In genomic region chr3:13385373-13385965, GRCh38 we compare ENCODE assay signal across 17 cellular contexts. TPM values are rescaled to one million over a fixed set of nuclear protein-coding genes. Genes with fewer than 3 reads are reported as not detected.
DNase-seq lines count a peak whose midpoint lies in the region; ATAC-seq, FAIRE-seq and TF ChIP-seq lines count a peak whose summit lies in the region.
"Had no signal": no experiment of that assay in that cellular context is flagged by ENCODE, and none has a peak within 500 bp of the region (broad histone marks: within the 10 kb centered on the region; RNA-seq: fewer than 3 reads in every experiment).

No MANE protein-coding gene starts in this region.

- H3K4me3 Mint-ChIP-seq in CD8-positive, alpha-beta T cell = no peak overlapping the region
- H3K4me3 Mint-ChIP-seq: activated CD4-positive, alpha-beta T cell treated with anti-CD3 and anti-CD28 coated beads, Interleukin-2, amount 10 ng/mL, durations not matched to agents 7 days and 5 days had no signal

- TF ChIP-seq POLR2A in stomach (IDR thresholded peaks at IDR 0.05) (no peak), uterus (IDR thresholded peaks at IDR 0.05) (no peak)

- H3K9me3 Mint-ChIP-seq in CD8-positive, alpha-beta T cell = no peaks in the 10 kb centered on the region
- H3K9me3 Mint-ChIP-seq: activated CD4-positive, alpha-beta T cell treated with anti-CD3 and anti-CD28 coated beads, Interleukin-2, amount 10 ng/mL, durations not matched to agents 7 days and 5 days had no signal

- no peak for TF ChIP-seq CTCF in CD8-positive, alpha-beta T cell (IDR thresholded peaks at IDR 0.05)
- no peak for TF ChIP-seq CTCF in bronchial epithelial cell (IDR thresholded peaks at IDR 0.05; ENCODE audit: insufficient read depth, low read length, severe bottlenecking)
- no peak for TF ChIP-seq CTCF in stomach (IDR thresholded peaks at IDR 0.05)
- no peak for TF ChIP-seq CTCF in uterus (IDR thresholded peaks at IDR 0.05)

- TF ChIP-seq EP300 in stomach (IDR thresholded peaks at IDR 0.05) = no peak

- FAIRE-seq in bronchial epithelial cell (lab: Jason Lieb, UNC) = peak; percentile 62

- H3K36me3 Mint-ChIP-seq in CD8-positive, alpha-beta T cell = peaks cover 94% of the 10 kb centered on the region

- POLR2A ChIA-PET in CD8-positive, alpha-beta T cell (lab: Charles Lee) = no interaction called here

- H3K27me3 Mint-ChIP-seq in CD8-positive, alpha-beta T cell (ENCODE audit: low read depth) = no peaks in the 10 kb centered on the region
- H3K27me3 Mint-ChIP-seq: activated CD4-positive, alpha-beta T cell treated with anti-CD3 and anti-CD28 coated beads, Interleukin-2, amount 10 ng/mL, durations not matched to agents 7 days and 5 days had no signal

- H3K27me3 ChIP-seq in CD8-positive, alpha-beta T cell (ENCODE audit: insufficient read depth, low read length) = no peaks in the 10 kb centered on the region
- no peaks in the 10 kb centered on the region for H3K27me3 ChIP-seq in bronchial epithelial cell (ENCODE audit: control insufficient read depth, insufficient read depth, low read length)
- no peaks in the 10 kb centered on the region for H3K27me3 ChIP-seq in stomach
- H3K27me3 ChIP-seq in uterus = no peaks in the 10 kb centered on the region
- H3K27me3 ChIP-seq: cardiac muscle cell, gastrocnemius medialis had no signal

- H3K4me3 ChIP-seq in CD8-positive, alpha-beta T cell (ENCODE audit: low read depth, low read length) = no peak overlapping the region
- H3K4me3 ChIP-seq in bronchial epithelial cell (ENCODE audit: low read depth, low read length) (no peak overlapping the region), stomach (no peak overlapping the region), uterus (no peak overlapping the region)
- H3K4me3 ChIP-seq: cardiac muscle cell, gastrocnemius medialis, HAP-1, mucosa of descending colon, thoracic aorta had no signal

- WGBS in stomach, 5 donors = 44 to 89% (median 68%) methylated on average over 3 of the region's 3 CpGs

- no peak for ATAC-seq in CD8-positive, alpha-beta T cell
- ATAC-seq: gastrocnemius medialis, left cardiac atrium, mucosa of descending colon had no signal

- peak; percentile 74 for DNase-seq in Ammon's horn (ENCODE audit: low spot score)
- DNase-seq in CD8-positive, alpha-beta T cell = no peak
- no peak for DNase-seq in bronchial epithelial cell (ENCODE audit: low read depth)
- DNase-seq in midbrain (lab: John Stamatoyannopoulos, UW) = peak; percentile 52
- DNase-seq in HT-29 (ENCODE audit: low spot score) = no peak
- DNase-seq in stomach = no peak
- no peak for DNase-seq in uterus
- DNase-seq: activated CD4-positive, alpha-beta T cell treated with anti-CD3 and anti-CD28 coated beads, Interleukin-2, amount 10 ng/mL, durations not matched to agents 7 days and 5 days; gastrocnemius medialis; left cardiac atrium; mucosa of descending colon; MV-4-11; NCI-H2081 treated with DMSO at 0.1 percent for 48 hours had no signal

- peaks cover 32% of the 10 kb centered on the region for H3K4me1 Mint-ChIP-seq in CD8-positive, alpha-beta T cell (ENCODE audit: low read depth)

- H3K9me3 ChIP-seq in CD8-positive, alpha-beta T cell (ENCODE audit: low read length) = no peaks in the 10 kb centered on the region
- H3K9me3 ChIP-seq in stomach = no peaks in the 10 kb centered on the region
- no peaks in the 10 kb centered on the region for H3K9me3 ChIP-seq in uterus
- H3K9me3 ChIP-seq: gastrocnemius medialis, HAP-1, mucosa of descending colon, thoracic aorta had no signal

- H3K27ac Mint-ChIP-seq in CD8-positive, alpha-beta T cell = peak overlapping the region; percentile 88
- H3K27ac Mint-ChIP-seq: activated CD4-positive, alpha-beta T cell treated with anti-CD3 and anti-CD28 coated beads, Interleukin-2, amount 10 ng/mL, durations not matched to agents 7 days and 5 days had no signal

- H3K4me1 ChIP-seq in CD8-positive, alpha-beta T cell (ENCODE audit: insufficient read depth, low read length) = peaks cover 19% of the 10 kb centered on the region
- H3K4me1 ChIP-seq in stomach (no peaks in the 10 kb centered on the region), uterus (no peaks in the 10 kb centered on the region)
- H3K4me1 ChIP-seq: gastrocnemius medialis, HAP-1 had no signal

- intact Hi-C loops in CD8-positive, alpha-beta T cell (cut with DNase I, micrococcal nuclease) = no loop called here
- intact Hi-C loops in stomach (cut with DNase I; ENCODE audit: low total_unique reads) = no loop called here
- intact Hi-C loops in uterus (cut with DNase I; ENCODE audit: low total_unique reads) = no loop called here

- CTCF ChIA-PET in CD8-positive, alpha-beta T cell (lab: Charles Lee) = interaction anchor here (2.1 kb wide), 1 partner anchor 67 kb away, joined by 9 read pairs; no protein-coding TSS in a partner anchor

- H3K36me3 ChIP-seq in CD8-positive, alpha-beta T cell (ENCODE audit: insufficient read depth, low read length) = peaks cover 86% of the 10 kb centered on the region
- H3K36me3 ChIP-seq in bronchial epithelial cell (ENCODE audit: control insufficient read depth, insufficient read depth, low read length) = no peaks in the 10 kb centered on the region
- H3K36me3 ChIP-seq in stomach = peaks cover 0 to 80% (median 77%) of the 10 kb centered on the region in 4 donors
- no peaks in the 10 kb centered on the region for H3K36me3 ChIP-seq in uterus
- H3K36me3 ChIP-seq: thoracic aorta had no signal

- no peak overlapping the region for H3K27ac ChIP-seq in CD8-positive, alpha-beta T cell (ENCODE audit: low read depth, low read length)
- no peak overlapping the region for H3K27ac ChIP-seq in stomach
- no peak overlapping the region for H3K27ac ChIP-seq in uterus
- H3K27ac ChIP-seq: cardiac muscle cell, gastrocnemius medialis, RWPE1, thoracic aorta had no signal

RNA-seq across cellular contexts. Expression of gene NUP210, which starts 34.7 kb away (rescaled TPM):
- 10 to 100 TPM; 80.6 to 82.6 TPM for total RNA-seq in CD8-positive, alpha-beta T cell
- total RNA-seq in bronchial epithelial cell (under 0.01 TPM in 1 of 2 replicates, not detected in the other), stomach (10 to 100 TPM in 4 of 5 donors, 1 to 10 TPM in 1; 6.2 to 21.1 (median 16.9) TPM), uterus (1 to 10 TPM in 3 of 4 donors, under 1 TPM in 1; 0.29 to 9.5 (median 5.1) TPM)
- total RNA-seq in HT-29 (2014; rRNA removed; shearing (Covaris generic)) = 75.3 and 77.2 TPM in 2 replicates
- 1 to 10 TPM in 2 of 3 donors, under 1 TPM in 1; 0.92 to 4.8 (median 3.1) TPM for polyA plus RNA-seq in stomach

Comparison
In these comparisons a context has a peak if more than half of its experiments do, and no peak if none do; other contexts are left out.
1. DNase-seq: peak in Ammon's horn (single experiment) and midbrain (single experiment); none in CD8-positive, alpha-beta T cell (0 of 7), bronchial epithelial cell (single experiment), HT-29 (single experiment), stomach (single experiment) and uterus (0 of 2).